In genomic region chr9:131119600-131119999, GRCh38 we compare ENCODE assay signal across 19 cellular contexts. TPM values are rescaled to one million over a fixed set of nuclear protein-coding genes. Genes with fewer than 3 reads are reported as not detected.
"Had no signal": no experiment of that assay in that cellular context is flagged by ENCODE, and none has a peak within 500 bp of the region (broad histone marks: within the 10 kb centered on the region; RNA-seq: fewer than 3 reads in every experiment).

No MANE protein-coding gene starts in this region.

- H3K4me3 ChIP-seq: esophagus muscularis mucosa, gastroesophageal sphincter, ovary, prostate gland, skin epidermis, testis, tibial nerve had no signal

- H3K9me3 ChIP-seq: esophagus muscularis mucosa, gastroesophageal sphincter, ovary, prostate gland, testis, tibial nerve had no signal

- H3K27ac ChIP-seq: epithelial cell of prostate, esophagus muscularis mucosa, gastroesophageal sphincter, ovary, prostate gland, skin epidermis, testis, tibial nerve had no signal

- H3K4me1 ChIP-seq: prostate gland had no signal

- DNase-seq: effector memory CD8-positive, alpha-beta T cell; glutamatergic neuron; left cardiac atrium; mammary epithelial cell; natural killer cell; nucleus accumbens; ovary; stimulated activated CD4-positive, alpha-beta T cell treated with anti-CD3 and anti-CD28 coated beads, Interleukin-2, amount 100 ng/mL, for 24 hours; stimulated activated CD4-positive, alpha-beta T cell treated with anti-CD3 and anti-CD28 coated beads, Interleukin-4, amount 100 ng/mL, for 4 hours; stimulated activated naive B cell treated with anti-CD40 and anti-IgM and Interleukin-4, amounts not matched to agents 10 μg/mL and 1 μg/mL and 100 μg/mL, for 72 hours; stimulated activated naive CD8-positive, alpha-beta T cell treated with anti-CD3 and anti-CD28 coated beads, Interleukin-15, amount 100 ng/mL, for 72 hours; testis had no signal

- H3K36me3 ChIP-seq: ovary, prostate gland had no signal

- ATAC-seq: effector memory CD8-positive, alpha-beta T cell; gastroesophageal sphincter; left cardiac atrium; sciatic nerve; stimulated activated naive B cell treated with anti-CD40 and anti-IgM and Interleukin-4, amounts not matched to agents 10 μg/mL and 1 μg/mL and 100 μg/mL, for 72 hours; stimulated activated naive CD8-positive, alpha-beta T cell treated with anti-CD3 and anti-CD28 coated beads, Interleukin-15, amount 100 ng/mL, for 72 hours had no signal

- H3K27me3 ChIP-seq: ovary, testis, tibial nerve had no signal

RNA-seq across cellular contexts. Expression of gene AIF1L, which starts 23.3 kb away (rescaled TPM):
- total RNA-seq: natural killer cell had no signal
